In the genomic region with DNA sequence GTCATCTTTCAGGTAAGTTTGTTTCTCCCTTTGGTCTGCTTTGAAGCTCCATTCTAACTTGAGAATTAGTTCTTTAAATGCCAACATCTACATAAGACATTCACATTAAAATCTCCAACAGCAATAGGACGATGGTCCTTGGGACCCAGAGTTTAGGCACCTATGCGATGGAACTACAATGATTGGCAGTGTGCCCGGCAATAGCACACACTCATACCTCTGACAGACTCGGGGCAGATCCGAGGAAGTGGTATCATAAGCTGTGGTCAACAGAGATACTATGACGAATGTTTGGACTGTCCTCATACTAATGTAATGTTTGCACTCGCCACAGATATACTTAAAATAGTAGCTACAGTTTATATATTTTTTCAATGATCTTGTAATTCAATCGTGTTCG, we compare ENCODE assay signal across 21 cellular contexts. TPM values are rescaled to one million over a fixed set of nuclear protein-coding genes. Genes with fewer than 3 reads are reported as not detected.
DNase-seq lines count a peak whose midpoint lies in the region; ATAC-seq and TF ChIP-seq lines count a peak whose summit lies in the region.
"Had no signal": no experiment of that assay in that cellular context is flagged by ENCODE, and none has a peak within 500 bp of the region (broad histone marks: within the 10 kb centered on the region; RNA-seq: fewer than 3 reads in every experiment).

No MANE protein-coding gene starts in this region.

- BruUV-seq in PC-3 (replicated peaks; lab: Mats Ljungman, UMichigan) = no TSS peak
- BruUV-seq in mammary epithelial cell (replicated peaks; lab: Mats Ljungman, UMichigan) = no TSS peak

- CTCF ChIA-PET in PC-3 (lab: Charles Lee) = no interaction called here
- CTCF ChIA-PET in mammary epithelial cell (lab: Charles Lee; ENCODE audit: low non-redundant PET) = no interaction called here
- CTCF ChIA-PET in WTC11 (lab: Charles Lee) = interaction anchor here (0.9 kb wide), 1 partner anchor 31 kb away, joined by 3 read pairs; no protein-coding TSS in a partner anchor

- in situ Hi-C loops in mammary epithelial cell (cut with MboI; ENCODE audit: low sequenced_read_pairs in 2 of 2) = no loop called here

- WGBS in mammary epithelial cell (ENCODE audit: low coverage, missing lambda C conversion rate) = 61% methylated on average over 9 of the region's 9 CpGs

- H3K4me1 ChIP-seq in PC-3 (ENCODE audit: insufficient read depth, low read length) (peaks cover 21% of the 10 kb centered on the region), mammary epithelial cell (ENCODE audit: insufficient read depth, low read length) (peaks cover 9% of the 10 kb centered on the region)
- H3K4me1 ChIP-seq: parathyroid adenoma had no signal

- peaks cover 6% of the 10 kb centered on the region for H3F3A ChIP-seq in PC-3 (ENCODE audit: low read length, unreplicated experiment)

- peaks cover 23% of the 10 kb centered on the region for H3K36me3 Mint-ChIP-seq in WTC11
- H3K36me3 Mint-ChIP-seq: activated naive CD4-positive, alpha-beta T cell treated with anti-CD3 and anti-CD28 coated beads, Interleukin-2, amount 50 U/mL, for 24 hours; stimulated activated memory B cell treated with anti-CD40 and anti-IgM and Interleukin-4, amounts not matched to agents 10 μg/mL and 1 μg/mL and 100 μg/mL, for 72 hours had no signal

- peak overlapping the region; percentile 32; the same call in 1 of the 2 replicates for H3K4me3 ChIP-seq in PC-3 (ENCODE audit: low read length)
- no peak overlapping the region for H3K4me3 ChIP-seq in mammary epithelial cell (replicated peaks in 1 of 3; ENCODE audit: insufficient read depth in 1 of 3, low read depth in 2 of 3, low read length in 3 of 3)
- H3K4me3 ChIP-seq: tibial artery had no signal

- DNase-seq in H4 (ENCODE audit: low spot score) (peak; percentile 44), PC-3 (peak; percentile 85), mammary epithelial cell (peak; percentile 94), lung microvascular endothelial cell (ENCODE audit: low read depth in 2 of 2) (peak; percentile 70 to 92), GM03348 (ENCODE audit: low spot score) (no peak), WTC11 (ENCODE audit: low spot score) (no peak)
- no peak for DNase-seq in stimulated activated CD4-positive, alpha-beta T cell treated with anti-CD3 and anti-CD28 coated beads, Interleukin-4, amount 100 ng/mL, for 24 hours
- DNase-seq: activated T-cell treated with anti-CD3 and anti-CD28 coated beads for 4 hours; DMS153; effector CD4-positive, alpha-beta T cell; foreskin melanocyte; NCI-H1436; SHP77 treated with DMSO at 0.1 percent for 48 hours; small intestine; tibial artery had no signal

- peaks cover 9% of the 10 kb centered on the region for H3K27me3 Mint-ChIP-seq in WTC11 (ENCODE audit: low read depth)
- H3K27me3 Mint-ChIP-seq: stimulated activated memory B cell treated with anti-CD40 and anti-IgM and Interleukin-4, amounts not matched to agents 10 μg/mL and 1 μg/mL and 100 μg/mL, for 72 hours had no signal

- H3K4me1 Mint-ChIP-seq in WTC11 = peaks cover 39% of the 10 kb centered on the region
- H3K4me1 Mint-ChIP-seq: activated naive CD4-positive, alpha-beta T cell treated with anti-CD3 and anti-CD28 coated beads, Interleukin-2, amount 50 U/mL, for 24 hours; stimulated activated memory B cell treated with anti-CD40 and anti-IgM and Interleukin-4, amounts not matched to agents 10 μg/mL and 1 μg/mL and 100 μg/mL, for 72 hours had no signal

- peak; percentile 97 for ATAC-seq in PC-3
- no peak for ATAC-seq in WTC11
- no peak for ATAC-seq in GM19328 (IDR thresholded peaks at IDR 0.05; ENCODE audit: unreplicated experiment)
- ATAC-seq: stimulated activated memory B cell treated with anti-CD40 and anti-IgM and Interleukin-4, amounts not matched to agents 10 μg/mL and 1 μg/mL and 100 μg/mL, for 72 hours had no signal

- H4K20me1 ChIP-seq in PC-3 (ENCODE audit: low read length) (no peaks in the 10 kb centered on the region), mammary epithelial cell (ENCODE audit: insufficient read depth, low read length) (no peaks in the 10 kb centered on the region)

- H3K4me2 ChIP-seq in PC-3 (ENCODE audit: low read length) = peak overlapping the region; percentile 65
- no peak overlapping the region for H3K4me2 ChIP-seq in mammary epithelial cell (ENCODE audit: insufficient read depth, low read depth, low read length)

- H2AFZ ChIP-seq in PC-3 (ENCODE audit: low read length) (no peak overlapping the region), mammary epithelial cell (ENCODE audit: low read depth, low read length) (no peak overlapping the region)
- H2AFZ ChIP-seq: parathyroid adenoma had no signal

- H3K36me3 ChIP-seq in PC-3 (ENCODE audit: low read depth, low read length) (no peaks in the 10 kb centered on the region), mammary epithelial cell (ENCODE audit: insufficient read depth, low read length) (no peaks in the 10 kb centered on the region)

- POLR2A ChIA-PET in PC-3 (lab: Charles Lee; ENCODE audit: unreplicated experiment) = no interaction called here
- POLR2A ChIA-PET in WTC11 (lab: Charles Lee) = interaction anchor here (0.6 kb wide), 1 partner anchor 11 kb away, joined by 3 read pairs; no protein-coding TSS in a partner anchor

- intact Hi-C loops in PC-3 (cut with micrococcal nuclease) (no loop called here), mammary epithelial cell (cut with micrococcal nuclease) (no loop called here)

- dilution Hi-C loops in mammary epithelial cell (cut with HindIII; ENCODE audit: low sequenced_read_pairs) = no loop called here

- H3K9ac ChIP-seq in PC-3 (ENCODE audit: low read length) = peak overlapping the region; percentile 41; the same call in 1 of the 2 replicates
- no peak overlapping the region for H3K9ac ChIP-seq in mammary epithelial cell (ENCODE audit: insufficient read depth, low read length)
- H3K9ac ChIP-seq: parathyroid adenoma had no signal

- H3K27me3 ChIP-seq in PC-3 (ENCODE audit: low read length) (no peaks in the 10 kb centered on the region), mammary epithelial cell (ENCODE audit: insufficient read depth, low read length) (no peaks in the 10 kb centered on the region)
- H3K27me3 ChIP-seq: tibial artery had no signal

- H3K9me3 Mint-ChIP-seq in WTC11 = peaks cover 27% of the 10 kb centered on the region

- H3K79me2 ChIP-seq in PC-3 (ENCODE audit: low read length) (no peaks in the 10 kb centered on the region), mammary epithelial cell (ENCODE audit: insufficient read depth, low read length) (no peaks in the 10 kb centered on the region)
- H3K79me2 ChIP-seq: parathyroid adenoma had no signal

- no peaks in the 10 kb centered on the region for H3K9me2 ChIP-seq in PC-3 (replicated peaks; ENCODE audit: low read length)

- H3K9me3 ChIP-seq in PC-3 (ENCODE audit: low read length) (no peaks in the 10 kb centered on the region), mammary epithelial cell (replicated peaks; ENCODE audit: insufficient read depth, low read length) (peaks cover 9% of the 10 kb centered on the region)

- H3K27ac Mint-ChIP-seq in WTC11 = no peak overlapping the region
- H3K27ac Mint-ChIP-seq: activated naive CD4-positive, alpha-beta T cell treated with anti-CD3 and anti-CD28 coated beads, Interleukin-2, amount 50 U/mL, for 24 hours; stimulated activated memory B cell treated with anti-CD40 and anti-IgM and Interleukin-4, amounts not matched to agents 10 μg/mL and 1 μg/mL and 100 μg/mL, for 72 hours had no signal

- H3K4me3 Mint-ChIP-seq in WTC11 = no peak overlapping the region
- H3K4me3 Mint-ChIP-seq: activated naive CD4-positive, alpha-beta T cell treated with anti-CD3 and anti-CD28 coated beads, Interleukin-2, amount 50 U/mL, for 24 hours; stimulated activated memory B cell treated with anti-CD40 and anti-IgM and Interleukin-4, amounts not matched to agents 10 μg/mL and 1 μg/mL and 100 μg/mL, for 72 hours had no signal

- peak overlapping the region; percentile 80 for H3K27ac ChIP-seq in PC-3 (ENCODE audit: low read length)
- H3K27ac ChIP-seq in mammary epithelial cell (ENCODE audit: insufficient read depth, low read depth, low read length) = peak overlapping the region; percentile 5
- H3K27ac ChIP-seq: HL-60, parathyroid adenoma, tibial artery had no signal

- TF ChIP-seq CTCF in PC-3 (conservative IDR thresholded peaks at IDR 0.05; ENCODE audit: low read depth, low read length) = no peak
- TF ChIP-seq CTCF in mammary epithelial cell (conservative IDR thresholded peaks at IDR 0.05 in 1 of 2, IDR thresholded peaks at IDR 0.05 in 1 of 2; ENCODE audit: extremely low read depth in 1 of 2, insufficient read depth in 1 of 2, low read depth in 1 of 2, low read length in 2 of 2) = no peak
- TF ChIP-seq CTCF in WTC11 (IDR thresholded peaks at IDR 0.05) = no peak

TF ChIP-seq in WTC11, 78 proteins besides CTCF, POLR2A, EP300 and RAD21 (continues in another document):
- TF ChIP-seq ZNF232 (CRISPR knock-in tag; IDR thresholded peaks at IDR 0.05) (no peak), IRF1 (CRISPR knock-in tag; IDR thresholded peaks at IDR 0.05) (no peak), TP53 (CRISPR knock-in tag; IDR thresholded peaks at IDR 0.05) (no peak), ZNF121 (CRISPR knock-in tag; IDR thresholded peaks at IDR 0.05) (no peak), MXD4 (CRISPR knock-in tag; IDR thresholded peaks at IDR 0.05; ENCODE audit: borderline replicate concordance) (no peak)

RNA-seq across cellular contexts. Expression of gene NR2F2, which starts 34.2 kb away (rescaled TPM):
- 3.1 and 4.0 TPM in 2 replicates for total RNA-seq in H4 (2014; rRNA removed; shearing (Covaris generic))
- total RNA-seq in PC-3 (2014; rRNA removed) (19.0 and 19.6 TPM in 2 replicates), mammary epithelial cell (10 to 100 TPM in 1 of 2 donors, 1 to 10 TPM in 1; 3.2 to 34.1 TPM), lung microvascular endothelial cell (17.4 and 25.0 TPM in 2 replicates), WTC11 (2021) (0.27 to 0.57 TPM (median 0.55 TPM) in 3 replicates)
- 17.8 TPM for polyA plus RNA-seq in mammary epithelial cell
- 31.9 TPM for polyA minus RNA-seq in mammary epithelial cell
- total RNA-seq: T-helper 2 cell treated with Interferon-gamma antibody and Interleukin-4, amounts not matched to agents 100 ng/mL and 5 ng/mL, for 36 hours had no signal

Comparison
In these comparisons a context has a peak if more than half of its experiments do, and no peak if none do; other contexts are left out.
1. DNase-seq: peak in H4 (single experiment), PC-3 (single experiment), mammary epithelial cell (single experiment) and lung microvascular endothelial cell (2 of 2); none in GM03348 (single experiment), stimulated activated CD4-positive, alpha-beta T cell treated with anti-CD3 and anti-CD28 coated beads, Interleukin-4, amount 100 ng/mL, for 24 hours (single experiment) and WTC11 (single experiment).